8 cellular contexts compared by ENCODE assay signal in genomic region chr3:190566043-190566933, GRCh38. TPM values are rescaled to one million over a fixed set of nuclear protein-coding genes. Genes with fewer than 3 reads are reported as not detected.
A peak's percentile ranks its signal among the peaks of the same experiment; 100 is the strongest.
DNase-seq lines count a peak whose midpoint lies in the region; ATAC-seq and TF ChIP-seq lines count a peak whose summit lies in the region.

No MANE protein-coding gene starts in this region.

- H3K9me3 ChIP-seq in SJSA1 (replicated peaks): no peaks in the 10 kb centered on the region

- peak overlapping the region; percentile 25 for H3K4me3 Mint-ChIP-seq in HFFc6

- peak overlapping the region; percentile 49 for H2AFZ ChIP-seq in ACC112 (ENCODE audit: low read length, unreplicated experiment)

- no peak for ATAC-seq in HG03039 (IDR thresholded peaks at IDR 0.05; ENCODE audit: unreplicated experiment)

- H3K27ac ChIP-seq in ACC112 (ENCODE audit: low read depth, low read length) (peak overlapping the region; percentile 92), SJSA1 (peak overlapping the region; percentile 89)

- H3K79me2 ChIP-seq in ACC112 (ENCODE audit: control insufficient read depth, insufficient read depth, low read length, unreplicated experiment): peaks cover 7% of the 10 kb centered on the region

- H3K27me3 ChIP-seq in ACC112 (ENCODE audit: insufficient read depth, low read length): no peaks in the 10 kb centered on the region
- no peaks in the 10 kb centered on the region for H3K27me3 ChIP-seq in SJSA1 (replicated peaks)
- no peaks in the 10 kb centered on the region for H3K27me3 ChIP-seq in kidney epithelial cell (ENCODE audit: control insufficient read depth, insufficient read depth, low read length)

- H3K27ac Mint-ChIP-seq in HFFc6: peak overlapping the region; percentile 79

- TF ChIP-seq CTCF in HFFc6 (IDR thresholded peaks at IDR 0.05): no peak
- no peak for TF ChIP-seq CTCF in kidney epithelial cell (IDR thresholded peaks at IDR 0.05; ENCODE audit: insufficient read depth, low read length, poor library complexity, severe bottlenecking)

- peaks cover 31% of the 10 kb centered on the region for H3K4me1 Mint-ChIP-seq in HFFc6 (ENCODE audit: low read depth)

- peaks cover 6% of the 10 kb centered on the region; the same call in 1 of the 2 replicates for H3K36me3 Mint-ChIP-seq in HFFc6 (ENCODE audit: low read depth)

- H3K27me3 Mint-ChIP-seq in HFFc6 (ENCODE audit: insufficient read depth): no peaks in the 10 kb centered on the region

- peak; percentile 99 for DNase-seq in HFFc6
- DNase-seq in SJSA1 (ENCODE audit: low read depth in 1 of 2, low spot score in 2 of 2): peak; percentile 96 to 97
- DNase-seq in brain pericyte (ENCODE audit: low read depth, low spot score): peak; percentile 91
- DNase-seq in kidney epithelial cell (ENCODE audit: low read depth): peak; percentile 100
- DNase-seq in stimulated activated CD4-positive, alpha-beta T cell treated with anti-CD3 and anti-CD28 coated beads, Interleukin-2, amount 100 ng/mL, for 48 hours: peak; percentile 56 to 58
- no peak for DNase-seq in SK-N-DZ (ENCODE audit: low spot score)

- H3K4me1 ChIP-seq in ACC112 (ENCODE audit: control insufficient read depth, insufficient read depth, low read length, unreplicated experiment) (peaks cover 21% of the 10 kb centered on the region), SJSA1 (replicated peaks) (peaks cover 20% of the 10 kb centered on the region)

- peaks cover 6% of the 10 kb centered on the region for H3K9me3 Mint-ChIP-seq in HFFc6

- H3K4me3 ChIP-seq in ACC112 (ENCODE audit: low read depth, low read length) (peak overlapping the region; percentile 8; the same call in 1 of the 2 replicates), SJSA1 (no peak overlapping the region), kidney epithelial cell (ENCODE audit: low read depth, low read length) (no peak overlapping the region)

- peaks cover 16% of the 10 kb centered on the region for H3K36me3 ChIP-seq in ACC112 (ENCODE audit: insufficient read depth, low read length)
- peaks cover 8% of the 10 kb centered on the region; the same call in 1 of the 2 replicates for H3K36me3 ChIP-seq in SJSA1
- no peaks in the 10 kb centered on the region for H3K36me3 ChIP-seq in kidney epithelial cell (ENCODE audit: control insufficient read depth, insufficient read depth, low read length)

RNA-seq across cellular contexts. Expression of gene IL1RAP, which starts 52.4 kb away (rescaled TPM):
- 1 to 10 TPM; 3.4 to 6.7 (median 5.3) TPM for total RNA-seq in HFFc6 (2021; fragmentation: NEBNext Ultra II Directional; extraction: Animal tissue kit (Norgen Biotek cat#: 25700))
- 20.1 and 29.6 TPM in 2 replicates for total RNA-seq in SJSA1 (2014; rRNA removed; shearing (Covaris generic))
- 10.8 and 13.9 TPM in 2 replicates for total RNA-seq in kidney epithelial cell
- 0.27 TPM in 1 of 2 replicates, not detected in the other for polyA plus RNA-seq in SK-N-DZ (2014; cell fraction: cytosol; rRNA removed)
- 0.07 and 0.13 TPM in 2 replicates for polyA plus RNA-seq in SK-N-DZ (2014; cell fraction: nucleus; rRNA removed)
